ENCODE assay signal across 8 cellular contexts in the genomic region with DNA sequence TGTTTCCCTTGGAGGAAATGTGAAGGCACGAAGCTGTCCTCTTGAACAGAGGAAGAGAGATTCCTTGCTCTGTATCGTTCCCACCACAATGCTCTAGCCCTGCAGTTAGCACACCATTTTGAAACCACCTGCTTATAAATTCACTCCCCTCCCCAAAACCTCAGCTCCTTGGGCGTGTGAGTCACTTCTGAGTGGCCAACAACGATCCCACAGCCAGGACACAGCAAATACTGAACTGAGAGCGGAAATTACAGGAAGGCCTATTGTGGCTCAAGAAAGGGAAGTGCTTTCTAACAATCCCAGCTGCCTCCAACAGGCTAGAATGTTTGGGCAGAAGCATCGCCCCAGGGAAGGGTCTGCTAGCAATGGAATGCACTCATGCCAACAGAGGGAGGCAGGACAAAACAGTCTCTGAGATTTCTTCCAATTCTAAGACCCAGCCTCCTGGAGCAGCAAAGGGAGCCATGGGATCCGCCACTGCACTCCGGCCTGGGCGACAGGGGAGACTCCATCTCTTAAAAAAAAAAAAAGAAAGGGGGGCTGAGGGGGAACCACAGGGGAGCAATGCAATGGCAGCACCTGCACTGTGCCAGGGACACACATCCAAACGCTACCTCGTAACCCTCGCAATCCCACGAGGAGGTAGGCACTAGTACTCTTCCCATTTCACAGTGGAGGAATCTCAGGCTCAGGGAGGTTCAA. TPM values are rescaled to one million over a fixed set of nuclear protein-coding genes. Genes with fewer than 3 reads are reported as not detected.
DNase-seq lines count a peak whose midpoint lies in the region; ATAC-seq, FAIRE-seq and TF ChIP-seq lines count a peak whose summit lies in the region.

No MANE protein-coding gene starts in this region.

- peak; percentile 94 for DNase-seq in CD1c-positive myeloid dendritic cell (ENCODE audit: extremely low spot score)
- peak; percentile 88 for DNase-seq in astrocyte of the spinal cord (ENCODE audit: low read depth, low spot score)
- peak; percentile 63 for DNase-seq in mesenchymal stem cell
- DNase-seq in D721Med (ENCODE audit: insufficient read length, low spot score): no peak
- DNase-seq in DMS114 treated with DMSO at 0.1 percent for 48 hours (lab: John Stamatoyannopoulos, UW; ENCODE audit: unreplicated experiment): no peak
- no peak for DNase-seq in activated naive CD8-positive, alpha-beta T cell treated with anti-CD3 and anti-CD28 coated beads for 36 hours

- H3K79me1 ChIP-seq in mesenchymal stem cell (replicated peaks; ENCODE audit: low read length, poor library complexity, severe bottlenecking): peaks cover 26% of the 10 kb centered on the region

- no peak overlapping the region for H2AK5ac ChIP-seq in mesenchymal stem cell (ENCODE audit: low read length, severe bottlenecking)

- H2BK15ac ChIP-seq in mesenchymal stem cell (ENCODE audit: low read depth, poor library complexity, severe bottlenecking): no peak overlapping the region

- H2AFZ ChIP-seq in Loucy (ENCODE audit: low read length): peak overlapping the region; percentile 64
- H2AFZ ChIP-seq in mesenchymal stem cell (ENCODE audit: low read depth, low read length): no peak overlapping the region

- H3K9me3 ChIP-seq in Loucy (ENCODE audit: insufficient read depth, low read depth, low read length) (no peaks in the 10 kb centered on the region), mesenchymal stem cell (ENCODE audit: control insufficient read depth, low read length) (no peaks in the 10 kb centered on the region)

- no peak overlapping the region for H2BK12ac ChIP-seq in mesenchymal stem cell (ENCODE audit: low read length in 2 of 2)

- H3K36me3 Mint-ChIP-seq in activated naive CD8-positive, alpha-beta T cell treated with anti-CD3 and anti-CD28 coated beads for 36 hours: no peaks in the 10 kb centered on the region

- H2BK5ac ChIP-seq in mesenchymal stem cell (ENCODE audit: low read depth, low read length, poor library complexity, severe bottlenecking): no peak overlapping the region

- peak overlapping the region in 1 of 2 experiments; percentile 50 for H3K18ac ChIP-seq in mesenchymal stem cell (ENCODE audit: low read depth in 1 of 2, low read length in 2 of 2)

- H3K9me2 ChIP-seq in Loucy (replicated peaks; ENCODE audit: low read depth, low read length): no peaks in the 10 kb centered on the region

- peak overlapping the region; percentile 27 for H4K8ac ChIP-seq in mesenchymal stem cell (ENCODE audit: low read length)

- H3K4me2 ChIP-seq in Loucy (ENCODE audit: low read depth, low read length, poor library complexity, severe bottlenecking) (peak overlapping the region; percentile 88), mesenchymal stem cell (ENCODE audit: low read length, poor library complexity, severe bottlenecking) (no peak overlapping the region)

- WGBS in mesenchymal stem cell: 75% methylated on average over 13 of the region's 13 CpGs

- H3K14ac ChIP-seq in mesenchymal stem cell (ENCODE audit: low read length in 2 of 2): peak overlapping the region in 1 of 2 experiments; percentile 57

- H3K23ac ChIP-seq in mesenchymal stem cell (ENCODE audit: low read length in 2 of 2): no peak overlapping the region

- no peak for ATAC-seq in GM19455 (IDR thresholded peaks at IDR 0.05; ENCODE audit: unreplicated experiment)

- H3K4me1 Mint-ChIP-seq in activated naive CD8-positive, alpha-beta T cell treated with anti-CD3 and anti-CD28 coated beads for 36 hours: peaks cover 19% of the 10 kb centered on the region

- H3K4me1 ChIP-seq in Loucy (ENCODE audit: insufficient read depth, low read length, poor library complexity, severe bottlenecking) (peaks cover 38% of the 10 kb centered on the region), mesenchymal stem cell (ENCODE audit: control insufficient read depth, insufficient read depth, low read depth, low read length) (peaks cover 20% of the 10 kb centered on the region)

- TF ChIP-seq CTCF in Loucy (conservative IDR thresholded peaks at IDR 0.05; ENCODE audit: low read length) (no peak), astrocyte of the spinal cord (IDR thresholded peaks at IDR 0.05; ENCODE audit: low read depth, low read length) (no peak), D721Med (IDR thresholded peaks at IDR 0.05; ENCODE audit: insufficient read depth, missing control alignments) (no peak)

- no peaks in the 10 kb centered on the region for H3K27me3 ChIP-seq in Loucy (ENCODE audit: insufficient read depth, low read length, poor library complexity, severe bottlenecking)
- no peaks in the 10 kb centered on the region for H3K27me3 ChIP-seq in mesenchymal stem cell (ENCODE audit: control insufficient read depth in 1 of 2, insufficient read depth in 1 of 2, low read length in 2 of 2)

- in situ Hi-C loops in astrocyte of the spinal cord (cut with HindIII; ENCODE audit: low sequenced_read_pairs): no loop called here

- no peak overlapping the region for H3K27ac Mint-ChIP-seq in activated naive CD8-positive, alpha-beta T cell treated with anti-CD3 and anti-CD28 coated beads for 36 hours

- H4K20me1 ChIP-seq in Loucy (ENCODE audit: insufficient read depth, low read length, poor library complexity, severe bottlenecking): no peaks in the 10 kb centered on the region

- no peaks in the 10 kb centered on the region for H3K9me3 Mint-ChIP-seq in activated naive CD8-positive, alpha-beta T cell treated with anti-CD3 and anti-CD28 coated beads for 36 hours

- peak overlapping the region; percentile 33 for H3K27ac ChIP-seq in mesenchymal stem cell (ENCODE audit: low read length, poor library complexity, severe bottlenecking)

- no peak overlapping the region for H3K4me3 Mint-ChIP-seq in activated naive CD8-positive, alpha-beta T cell treated with anti-CD3 and anti-CD28 coated beads for 36 hours

- peak overlapping the region; percentile 71 for H3K9ac ChIP-seq in Loucy (ENCODE audit: low read depth, low read length, poor library complexity, severe bottlenecking)
- no peak overlapping the region for H3K9ac ChIP-seq in mesenchymal stem cell (ENCODE audit: low read length)

- H2BK120ac ChIP-seq in mesenchymal stem cell (ENCODE audit: low read depth, low read length): no peak overlapping the region

- H3K27me3 Mint-ChIP-seq in activated naive CD8-positive, alpha-beta T cell treated with anti-CD3 and anti-CD28 coated beads for 36 hours: no peaks in the 10 kb centered on the region

- H3K4ac ChIP-seq in mesenchymal stem cell (ENCODE audit: low read depth in 1 of 2, low read length in 2 of 2): peak overlapping the region in 1 of 2 experiments; percentile 49

- FAIRE-seq in D721Med (lab: Jason Lieb, UNC): no peak

- no peaks in the 10 kb centered on the region for H3K79me2 ChIP-seq in Loucy (ENCODE audit: insufficient read depth, low read length)

- H3K4me3 ChIP-seq in Loucy (ENCODE audit: low read length, poor library complexity, severe bottlenecking) (peak overlapping the region; percentile 79), astrocyte of the spinal cord (ENCODE audit: low read depth, low read length) (no peak overlapping the region), mesenchymal stem cell (ENCODE audit: insufficient read depth in 1 of 2, low read depth in 1 of 2, low read length in 2 of 2) (peak overlapping the region in 1 of 2 experiments; percentile 82)

- no peak overlapping the region for H4K91ac ChIP-seq in mesenchymal stem cell (ENCODE audit: low read length)

- H3F3A ChIP-seq in Loucy (ENCODE audit: low read depth): no peaks in the 10 kb centered on the region

- H3K36me3 ChIP-seq in Loucy (ENCODE audit: insufficient read depth, low read length) (no peaks in the 10 kb centered on the region), mesenchymal stem cell (ENCODE audit: control insufficient read depth in 1 of 2, insufficient read depth in 2 of 2, low read depth in 1 of 2, low read length in 2 of 2) (peaks cover 0 to 5% of the 10 kb centered on the region in 2 experiments)

RNA-seq across cellular contexts. Expression of a gene that starts 1.9 kb away (rescaled TPM):
- polyA plus RNA-seq in mesenchymal stem cell (2013, experiment 1 of 2): 17.9 TPM
- 18.1 TPM for polyA plus RNA-seq in mesenchymal stem cell (2013, experiment 2 of 2)
- 1 to 10 TPM; 2.5 to 2.6 TPM for total RNA-seq in activated naive CD8-positive, alpha-beta T cell treated with anti-CD3 and anti-CD28 coated beads for 36 hours

RNA-seq across cellular contexts. Expression of a gene that starts 2.1 kb away (rescaled TPM):
- polyA plus RNA-seq in mesenchymal stem cell (2013, experiment 1 of 2): 0.76 TPM
- 0.63 TPM for polyA plus RNA-seq in mesenchymal stem cell (2013, experiment 2 of 2)
- 100 to 1,000 TPM; 139 to 144 TPM for total RNA-seq in activated naive CD8-positive, alpha-beta T cell treated with anti-CD3 and anti-CD28 coated beads for 36 hours

RNA-seq across cellular contexts. Expression of a gene that starts 58.6 kb away (rescaled TPM):
- polyA plus RNA-seq in mesenchymal stem cell (2013, experiment 1 of 2): not detected
- polyA plus RNA-seq in mesenchymal stem cell (2013, experiment 2 of 2): not detected
- not detected for total RNA-seq in activated naive CD8-positive, alpha-beta T cell treated with anti-CD3 and anti-CD28 coated beads for 36 hours

Comparison
In these comparisons a context has a peak if more than half of its experiments do, and no peak if none do; other contexts are left out.
1. DNase-seq: peak in CD1c-positive myeloid dendritic cell (single experiment), astrocyte of the spinal cord (single experiment) and mesenchymal stem cell (single experiment); none in D721Med (single experiment), DMS114 treated with DMSO at 0.1 percent for 48 hours (single experiment) and activated naive CD8-positive, alpha-beta T cell treated with anti-CD3 and anti-CD28 coated beads for 36 hours (single experiment).